ENCODE assay signal across 8 cellular contexts in the genomic region with DNA sequence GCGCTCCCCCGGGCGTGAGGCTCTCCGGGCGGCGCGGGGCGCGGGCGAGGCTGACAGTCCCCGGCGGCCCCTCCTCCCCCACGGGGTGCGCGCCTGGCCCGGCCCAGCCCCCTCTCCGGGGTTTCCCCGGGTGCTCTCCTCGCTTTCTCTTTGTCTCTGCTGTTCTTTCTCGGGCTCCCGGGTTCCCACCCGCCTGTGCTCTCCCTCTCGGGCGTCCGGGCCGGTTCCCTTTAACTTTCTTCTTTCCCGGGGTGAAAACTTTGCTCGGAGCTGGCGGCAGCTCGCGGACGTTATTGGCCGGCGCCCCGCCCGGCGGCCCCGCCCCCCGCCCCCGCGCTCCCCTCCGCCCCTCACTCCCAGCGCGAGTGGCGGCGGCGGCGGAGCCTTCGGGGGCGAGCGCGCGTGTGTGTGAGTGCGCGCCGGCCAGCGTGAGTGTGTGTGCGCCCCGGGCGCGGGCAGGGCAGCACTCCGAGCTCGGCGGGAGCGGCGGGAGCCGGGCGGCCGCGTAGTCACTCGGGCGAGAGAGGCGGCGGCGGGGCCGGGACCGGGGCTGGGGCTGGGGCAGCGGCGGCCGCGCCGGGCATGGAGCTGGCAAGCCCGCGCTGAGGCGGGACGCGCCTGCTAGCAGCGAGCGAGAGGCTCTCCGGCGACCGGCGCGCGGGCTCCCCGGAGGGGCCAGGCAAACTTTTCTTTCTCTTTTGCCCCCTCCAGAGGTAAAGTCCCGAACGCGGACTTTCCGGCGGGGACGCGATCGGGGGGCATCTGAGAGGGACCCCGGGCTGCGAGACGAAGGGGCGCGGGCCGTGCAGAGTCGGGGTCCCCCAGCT. TPM values are rescaled to one million over a fixed set of nuclear protein-coding genes. Genes with fewer than 3 reads are reported as not detected.
DNase-seq lines count a peak whose midpoint lies in the region; ATAC-seq and TF ChIP-seq lines count a peak whose summit lies in the region.

A gene (plus strand): TSS at position 353 of the 827 bp plus-strand sequence. CDS start 864 bp downstream, outside the sequence.

- peaks cover 23% of the 10 kb centered on the region for H3K4me1 Mint-ChIP-seq in activated B cell treated with CpG ODN at 0.5 μM for 24 hours

- CTCF ChIA-PET in activated B cell treated with CpG ODN at 0.5 μM for 24 hours (lab: Charles Lee): interaction anchor here (1.2 kb wide), 1 partner anchor 18 kb away, joined by 5 read pairs; no protein-coding TSS in a partner anchor

- no peaks in the 10 kb centered on the region for H3K9me3 Mint-ChIP-seq in activated B cell treated with CpG ODN at 0.5 μM for 24 hours

- no peaks in the 10 kb centered on the region for H3K36me3 Mint-ChIP-seq in activated B cell treated with CpG ODN at 0.5 μM for 24 hours (ENCODE audit: low read depth)

- peak within 1 kb of the TSS; percentile 88 for H3K4me3 Mint-ChIP-seq in activated B cell treated with CpG ODN at 0.5 μM for 24 hours

- no peak for TF ChIP-seq POLR2A in lower leg skin (IDR thresholded peaks at IDR 0.05)

- peak within 1 kb of the TSS; percentile 38 for H3K4me3 ChIP-seq in lower leg skin (ENCODE audit: low read depth, poor library complexity, severe bottlenecking)

- WGBS in lower leg skin, 2 donors: 0% methylated on average over 37 to 84 of the region's 111 CpGs

- ATAC-seq in HG03520 (IDR thresholded peaks at IDR 0.05; ENCODE audit: unreplicated experiment) (peak; percentile 44), activated B cell treated with CpG ODN at 0.5 μM for 24 hours (ENCODE audit: low read depth) (peak; percentile 84)

- POLR2A ChIA-PET in activated B cell treated with CpG ODN at 0.5 μM for 24 hours (lab: Charles Lee): interaction anchor here (0.6 to 1.3 kb wide), 3 partner anchors 12 to 56 kb away, joined by 3 to 6 read pairs (median 5); a partner anchor contains a TSS

- H3K27ac Mint-ChIP-seq in activated B cell treated with CpG ODN at 0.5 μM for 24 hours: peak within 1 kb of the TSS; percentile 72

- intact Hi-C loops in activated B cell treated with CpG ODN at 0.5 μM for 24 hours (cut with micrococcal nuclease) (loop anchor here (1.0 to 10.0 kb wide), 4 partner anchors 18 to 387 kb away; a partner anchor contains a TSS), lower leg skin (cut with DNase I; ENCODE audit: low total_unique reads) (no loop called here)

- H3K27me3 Mint-ChIP-seq in activated B cell treated with CpG ODN at 0.5 μM for 24 hours: peaks cover 27% of the 10 kb centered on the region

- DNase-seq in NCI-H2227 (lab: John Stamatoyannopoulos, UW; ENCODE audit: unreplicated experiment): peak; percentile 44
- no peak for DNase-seq in NCI-H2227 treated with DMSO at 0.1 percent for 48 hours (lab: John Stamatoyannopoulos, UW)
- DNase-seq in activated B cell treated with CpG ODN at 0.5 μM for 24 hours: peak; percentile 73
- DNase-seq in dedifferentiated amniotic fluid mesenchymal stem cell (ENCODE audit: extremely low spot score): peak; percentile 15
- DNase-seq in lower leg skin (ENCODE audit: low spot score in 2 of 2): peak in 1 of 2 donors; percentile 90
- peak in 2 of 3 experiments; percentile 33 to 62 for DNase-seq in stimulated activated CD4-positive, alpha-beta T cell treated with anti-CD3 and anti-CD28 coated beads, TNF-alpha, amount 100 ng/mL, for 24 hours (ENCODE audit: low read depth in 3 of 3)
- DNase-seq in HPDE6-E6E7 (ENCODE audit: extremely low spot score): no peak

- TF ChIP-seq CTCF in activated B cell treated with CpG ODN at 0.5 μM for 24 hours (IDR thresholded peaks at IDR 0.05): no peak
- no peak for TF ChIP-seq CTCF in lower leg skin (IDR thresholded peaks at IDR 0.05)

RNA-seq across cellular contexts. Expression of the gene that starts here (rescaled TPM):
- total RNA-seq in activated B cell treated with CpG ODN at 0.5 μM for 24 hours (1.0 and 1.1 TPM in 2 replicates), lower leg skin (10 to 100 TPM in 2 of 4 donors, 1 to 10 TPM in 2; 5.9 to 11.6 (median 8.5) TPM)

Comparison
In these comparisons a context has a peak if more than half of its experiments do, and no peak if none do; other contexts are left out.
1. DNase-seq: peak in NCI-H2227 (single experiment), activated B cell treated with CpG ODN at 0.5 μM for 24 hours (single experiment), dedifferentiated amniotic fluid mesenchymal stem cell (single experiment) and stimulated activated CD4-positive, alpha-beta T cell treated with anti-CD3 and anti-CD28 coated beads, TNF-alpha, amount 100 ng/mL, for 24 hours (2 of 3); none in NCI-H2227 treated with DMSO at 0.1 percent for 48 hours (single experiment) and HPDE6-E6E7 (single experiment).